ENCODE assay signal across 26 cellular contexts in genomic region chr5:179207470-179207869, GRCh38.
"Had no signal": no experiment of that assay in that cellular context is flagged by ENCODE, and none has a peak within 500 bp of the region (broad histone marks: within the 10 kb centered on the region; RNA-seq: fewer than 3 reads in every experiment).

No MANE protein-coding gene starts in this region.

- H2AFZ ChIP-seq: parathyroid adenoma had no signal

- H3K27ac Mint-ChIP-seq: naive thymus-derived CD4-positive, alpha-beta T cell; natural killer cell; nephron; progenitor cell of endocrine pancreas; stimulated activated effector memory CD8-positive, alpha-beta T cell treated with anti-CD3 and anti-CD28 coated beads, Interleukin-12 subunit alpha, Interleukin-12 subunit beta, amount 100 ng/mL, for 72 hours; stimulated activated naive B cell treated with anti-CD40 and anti-IgM and Interleukin-4, amounts not matched to agents 10 μg/mL and 1 μg/mL and 100 μg/mL, for 72 hours; stimulated activated naive CD8-positive, alpha-beta T cell treated with anti-CD3 and anti-CD28 coated beads, Interleukin-15, Interleukin-2, amounts not matched to agents 100 ng/mL and 50 ng/mL, for 24 hours had no signal

- H3K27me3 ChIP-seq: ovary, right lobe of liver, sigmoid colon, thyroid gland, tibial nerve, upper lobe of left lung, vagina had no signal

- H3K9me3 Mint-ChIP-seq: naive thymus-derived CD4-positive, alpha-beta T cell; natural killer cell; nephron; stimulated activated effector memory CD8-positive, alpha-beta T cell treated with anti-CD3 and anti-CD28 coated beads, Interleukin-12 subunit alpha, Interleukin-12 subunit beta, amount 100 ng/mL, for 72 hours; stimulated activated naive B cell treated with anti-CD40 and anti-IgM and Interleukin-4, amounts not matched to agents 10 μg/mL and 1 μg/mL and 100 μg/mL, for 72 hours; stimulated activated naive CD8-positive, alpha-beta T cell treated with anti-CD3 and anti-CD28 coated beads, Interleukin-15, Interleukin-2, amounts not matched to agents 100 ng/mL and 50 ng/mL, for 24 hours had no signal

- DNase-seq: naive thymus-derived CD4-positive, alpha-beta T cell; natural killer cell; occipital lobe; ovary; right lobe of liver; sigmoid colon; small intestine; stimulated activated CD4-positive, alpha-beta T cell treated with anti-CD3 and anti-CD28 coated beads, Interleukin-15, amount 100 ng/mL, for 24 hours; stimulated activated CD4-positive, alpha-beta T cell treated with anti-CD3 and anti-CD28 coated beads, Interleukin-2, amount 100 ng/mL, for 24 hours; stimulated activated CD4-positive, alpha-beta T cell treated with anti-CD3 and anti-CD28 coated beads, Interleukin-2, amount 100 ng/mL, for 48 hours; stimulated activated CD4-positive, alpha-beta T cell treated with anti-CD3 and anti-CD28 coated beads, Interleukin-4, amount 100 ng/mL, for 24 hours; stimulated activated naive B cell treated with anti-CD40 and anti-IgM and Interleukin-4, amounts not matched to agents 10 μg/mL and 1 μg/mL and 100 μg/mL, for 72 hours; stimulated activated naive CD4-positive, alpha-beta T cell treated with Interleukin-2 at 50 U/mL for 16 hours; stomach; thyroid gland; trophoblast cell had no signal

- ATAC-seq: naive thymus-derived CD4-positive, alpha-beta T cell; natural killer cell; psoas muscle; right lobe of liver; stimulated activated naive B cell treated with anti-CD40 and anti-IgM and Interleukin-4, amounts not matched to agents 10 μg/mL and 1 μg/mL and 100 μg/mL, for 72 hours had no signal

- H3K9me3 ChIP-seq: ovary, psoas muscle, right lobe of liver, sigmoid colon, stomach, thoracic aorta, thyroid gland, tibial nerve, upper lobe of left lung, vagina had no signal

- H3K27me3 Mint-ChIP-seq: progenitor cell of endocrine pancreas had no signal

- H3K36me3 ChIP-seq: ovary, right lobe of liver, sigmoid colon, stomach, thoracic aorta, thyroid gland, upper lobe of left lung, vagina had no signal

- H3K36me3 Mint-ChIP-seq: naive thymus-derived CD4-positive, alpha-beta T cell; natural killer cell; stimulated activated effector memory CD8-positive, alpha-beta T cell treated with anti-CD3 and anti-CD28 coated beads, Interleukin-12 subunit alpha, Interleukin-12 subunit beta, amount 100 ng/mL, for 72 hours; stimulated activated naive B cell treated with anti-CD40 and anti-IgM and Interleukin-4, amounts not matched to agents 10 μg/mL and 1 μg/mL and 100 μg/mL, for 72 hours had no signal

- H3K9ac ChIP-seq: parathyroid adenoma had no signal

- H3K27ac ChIP-seq: ovary, parathyroid adenoma, psoas muscle, right lobe of liver, sigmoid colon, stomach, thoracic aorta, thyroid gland, tibial nerve, upper lobe of left lung, vagina had no signal

- H3K79me2 ChIP-seq: parathyroid adenoma had no signal

- H3K4me3 ChIP-seq: ovary, psoas muscle, right lobe of liver, sigmoid colon, stomach, thoracic aorta, thyroid gland, tibial nerve, upper lobe of left lung, vagina had no signal

- H3K4me3 Mint-ChIP-seq: naive thymus-derived CD4-positive, alpha-beta T cell; natural killer cell; nephron; stimulated activated effector memory CD8-positive, alpha-beta T cell treated with anti-CD3 and anti-CD28 coated beads, Interleukin-12 subunit alpha, Interleukin-12 subunit beta, amount 100 ng/mL, for 72 hours; stimulated activated naive B cell treated with anti-CD40 and anti-IgM and Interleukin-4, amounts not matched to agents 10 μg/mL and 1 μg/mL and 100 μg/mL, for 72 hours; stimulated activated naive CD8-positive, alpha-beta T cell treated with anti-CD3 and anti-CD28 coated beads, Interleukin-15, Interleukin-2, amounts not matched to agents 100 ng/mL and 50 ng/mL, for 24 hours had no signal

- H3K4me1 ChIP-seq: parathyroid adenoma, psoas muscle, right lobe of liver, sigmoid colon, stomach, thyroid gland, upper lobe of left lung had no signal

- H3K4me1 Mint-ChIP-seq: naive thymus-derived CD4-positive, alpha-beta T cell; natural killer cell; nephron; stimulated activated effector memory CD8-positive, alpha-beta T cell treated with anti-CD3 and anti-CD28 coated beads, Interleukin-12 subunit alpha, Interleukin-12 subunit beta, amount 100 ng/mL, for 72 hours; stimulated activated naive B cell treated with anti-CD40 and anti-IgM and Interleukin-4, amounts not matched to agents 10 μg/mL and 1 μg/mL and 100 μg/mL, for 72 hours had no signal
